ENCODE assay signal across 8 cellular contexts in the genomic region with DNA sequence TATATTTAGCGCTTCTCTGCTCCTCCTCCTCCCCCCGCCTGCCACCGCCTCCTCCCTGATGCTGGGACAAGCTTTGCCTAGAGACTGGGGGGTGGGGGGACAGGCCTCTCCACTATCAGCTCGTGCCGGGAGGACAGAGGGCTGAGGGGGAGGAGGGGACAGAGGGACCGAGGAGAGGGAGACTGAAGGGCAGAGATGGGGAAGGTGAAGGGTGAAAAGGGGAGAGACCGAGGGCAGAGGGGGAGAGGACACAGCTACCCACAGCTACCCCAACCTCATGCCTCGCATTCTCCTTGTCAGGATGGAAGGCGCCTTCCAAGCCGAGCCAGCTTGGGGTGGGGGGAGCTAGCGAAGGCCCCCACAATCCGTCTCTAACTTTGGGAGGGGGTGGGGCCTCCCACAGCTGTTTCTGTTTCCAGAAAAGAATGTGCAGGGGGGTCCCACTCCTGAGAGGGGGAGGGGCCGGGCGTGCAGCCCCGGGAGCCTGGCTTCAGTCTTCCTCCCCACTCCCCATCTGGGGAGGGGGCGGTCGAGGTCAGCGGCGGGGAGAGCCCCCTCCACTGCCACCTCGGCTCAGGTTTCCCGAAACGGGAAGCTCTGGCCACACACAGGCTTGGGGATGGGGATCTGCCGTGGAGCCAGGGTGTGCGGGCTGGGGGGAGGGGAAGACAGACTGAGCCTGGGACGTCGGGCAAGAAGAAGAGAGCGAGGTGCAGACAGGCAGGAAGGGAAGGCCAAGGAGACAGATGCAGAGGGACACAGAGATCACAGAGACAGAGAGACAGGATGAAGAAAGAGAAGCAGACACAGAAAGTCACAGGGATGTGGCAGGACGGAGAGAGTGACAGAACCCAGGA. TPM values are rescaled to one million over a fixed set of nuclear protein-coding genes. Genes with fewer than 3 reads are reported as not detected.
DNase-seq lines count a peak whose midpoint lies in the region; ATAC-seq, FAIRE-seq and TF ChIP-seq lines count a peak whose summit lies in the region.

No MANE protein-coding gene starts in this region.

- no peak for TF ChIP-seq POLR2A in breast epithelium (IDR thresholded peaks at IDR 0.05)

- H3K36me3 Mint-ChIP-seq in CD14-positive monocyte = peaks cover 3 to 4% of the 10 kb centered on the region in 2 donors
- no peaks in the 10 kb centered on the region for H3K36me3 Mint-ChIP-seq in mesothelial cell of epicardium

- H3K4me1 Mint-ChIP-seq in CD14-positive monocyte = peaks cover 22% of the 10 kb centered on the region
- H3K4me1 Mint-ChIP-seq in mesothelial cell of epicardium = peaks cover 23% of the 10 kb centered on the region

- peaks cover 0 to 7% (median 4%) of the 10 kb centered on the region in 7 donors for H3K9me3 Mint-ChIP-seq in CD14-positive monocyte
- H3K9me3 Mint-ChIP-seq in mesothelial cell of epicardium = no peaks in the 10 kb centered on the region

- H3K36me3 ChIP-seq in breast epithelium = no peaks in the 10 kb centered on the region

- no peak for FAIRE-seq in urothelium cell line (lab: Jason Lieb, UNC)

- peaks cover 0 to 18% of the 10 kb centered on the region in 2 donors for H3K27me3 ChIP-seq in breast epithelium

- DNase-seq in CD14-positive monocyte (ENCODE audit: low spot score) = peak; percentile 59
- DNase-seq in M059J (ENCODE audit: low read depth) = peak; percentile 24
- DNase-seq in breast epithelium (ENCODE audit: low spot score in 2 of 2) = no peak
- peak; percentile 40 to 68 for DNase-seq in mesothelial cell of epicardium (ENCODE audit: low spot score in 2 of 2, unreplicated experiment in 2 of 2)
- peak; percentile 48 for DNase-seq in urothelium cell line (ENCODE audit: low spot score)

- H3K27ac Mint-ChIP-seq in CD14-positive monocyte (peak overlapping the region; percentile 1 to 77 (median 56)), mesothelial cell of epicardium (peak overlapping the region; percentile 89)

- peak overlapping the region; percentile 38 to 50 for H3K27ac ChIP-seq in breast epithelium

- H3K27me3 Mint-ChIP-seq in CD14-positive monocyte (ENCODE audit: low read depth in 3 of 3) = peaks cover 39 to 65% (median 54%) of the 10 kb centered on the region in 3 donors
- peaks cover 2% of the 10 kb centered on the region for H3K27me3 Mint-ChIP-seq in mesothelial cell of epicardium (ENCODE audit: low read depth)

- H3K4me1 ChIP-seq in breast epithelium = peaks cover 5 to 12% of the 10 kb centered on the region in 2 donors

- no peaks in the 10 kb centered on the region for H3K9me3 ChIP-seq in breast epithelium

- intact Hi-C loops in CD14-positive monocyte (cut with micrococcal nuclease) = loop anchor here (5.0 to 10.0 kb wide), 3 partner anchors 47 to 135 kb away; no protein-coding TSS in a partner anchor
- intact Hi-C loops in breast epithelium (cut with DNase I; ENCODE audit: low total_unique reads) = loop anchor here (5.0 kb wide), 1 partner anchor 42 kb away; no protein-coding TSS in a partner anchor

- no peak for TF ChIP-seq CTCF in CD14-positive monocyte (IDR thresholded peaks at IDR 0.05)
- no peak for TF ChIP-seq CTCF in breast epithelium (IDR thresholded peaks at IDR 0.05)
- no peak for TF ChIP-seq CTCF in mesothelial cell of epicardium (IDR thresholded peaks at IDR 0.05; ENCODE audit: unreplicated experiment)

- ATAC-seq in HG03457 (IDR thresholded peaks at IDR 0.05; ENCODE audit: unreplicated experiment) (no peak), HG02938 (IDR thresholded peaks at IDR 0.05; ENCODE audit: unreplicated experiment) (no peak), GM21528 (IDR thresholded peaks at IDR 0.05; ENCODE audit: low FRiP score, unreplicated experiment) (no peak)

- peak overlapping the region; percentile 54 to 88 (median 63) for H3K4me3 ChIP-seq in breast epithelium

- H3K4me3 Mint-ChIP-seq in CD14-positive monocyte (peak overlapping the region; percentile 76 to 95), mesothelial cell of epicardium (peak overlapping the region; percentile 81)

RNA-seq across cellular contexts. Expression of gene DACT3, which starts 1.6 kb away (rescaled TPM):
- polyA plus RNA-seq in CD14-positive monocyte = under 1 TPM; 0.05 to 0.09 TPM
- 0.52 and 1.4 TPM in 2 replicates for total RNA-seq in M059J (2014; rRNA removed; shearing (Covaris generic))
- total RNA-seq in breast epithelium (1 to 10 TPM in 2 of 3 donors, under 1 TPM in 1; 0.48 to 3.9 (median 1.9) TPM), mesothelial cell of epicardium (48.4 to 50.4 TPM (median 48.8 TPM) in 3 replicates)

RNA-seq across cellular contexts. Expression of gene GNG8, which starts 23.4 kb away (rescaled TPM):
- polyA plus RNA-seq in CD14-positive monocyte = not detected
- total RNA-seq in M059J (2014; rRNA removed; shearing (Covaris generic)) = not detected in 2 replicates
- total RNA-seq in breast epithelium (not detected), mesothelial cell of epicardium (7.6 to 13.7 TPM (median 12.2 TPM) in 3 replicates)

RNA-seq across cellular contexts. Expression of gene PTGIR, which starts 34.5 kb away (rescaled TPM):
- polyA plus RNA-seq in CD14-positive monocyte = 10 to 100 TPM; 12.8 to 14.1 TPM
- 0.17 TPM in 1 of 2 replicates, not detected in the other for total RNA-seq in M059J (2014; rRNA removed; shearing (Covaris generic))
- total RNA-seq in breast epithelium = 1 to 10 TPM in 2 of 3 donors, under 1 TPM in 1; 0.29 to 6.9 (median 1.3) TPM
- total RNA-seq in mesothelial cell of epicardium = 5.0 to 6.2 TPM (median 5.9 TPM) in 3 replicates

RNA-seq across cellular contexts. Expression of gene PRKD2, which starts 57.5 kb away (rescaled TPM):
- polyA plus RNA-seq in CD14-positive monocyte = 1 to 10 TPM; 6.5 to 8.1 TPM
- total RNA-seq in M059J (2014; rRNA removed; shearing (Covaris generic)) = 18.9 and 38.7 TPM in 2 replicates
- total RNA-seq in breast epithelium (10 to 100 TPM; 13.1 to 36.7 (median 25.5) TPM), mesothelial cell of epicardium (73.7 to 75.9 TPM (median 74.7 TPM) in 3 replicates)

RNA-seq across cellular contexts. Expression of gene CALM3, which starts 58.2 kb away (rescaled TPM):
- 100 to 1,000 TPM; 165 to 177 TPM for polyA plus RNA-seq in CD14-positive monocyte
- 197 and 314 TPM in 2 replicates for total RNA-seq in M059J (2014; rRNA removed; shearing (Covaris generic))
- 100 to 1,000 TPM in 1 of 3 donors, 10 to 100 TPM in 2; 85.9 to 129 (median 86.6) TPM for total RNA-seq in breast epithelium
- total RNA-seq in mesothelial cell of epicardium = 231 to 233 TPM (median 231 TPM) in 3 replicates

Comparison
In these comparisons a context has a peak if more than half of its experiments do, and no peak if none do; other contexts are left out.
1. DNase-seq: peak in CD14-positive monocyte (single experiment), M059J (single experiment), mesothelial cell of epicardium (2 of 2) and urothelium cell line (single experiment); none in breast epithelium (0 of 2).
2. RNA of gene DACT3, which starts 1.6 kb away (total RNA-seq): 48.4 to 50.4 TPM in mesothelial cell of epicardium; 0.48 to 3.9 TPM in breast epithelium and 0.52 to 1.4 TPM in M059J; every median in the first group is over 10 times any median in the second.